17 cellular contexts compared by ENCODE assay signal in the genomic region with DNA sequence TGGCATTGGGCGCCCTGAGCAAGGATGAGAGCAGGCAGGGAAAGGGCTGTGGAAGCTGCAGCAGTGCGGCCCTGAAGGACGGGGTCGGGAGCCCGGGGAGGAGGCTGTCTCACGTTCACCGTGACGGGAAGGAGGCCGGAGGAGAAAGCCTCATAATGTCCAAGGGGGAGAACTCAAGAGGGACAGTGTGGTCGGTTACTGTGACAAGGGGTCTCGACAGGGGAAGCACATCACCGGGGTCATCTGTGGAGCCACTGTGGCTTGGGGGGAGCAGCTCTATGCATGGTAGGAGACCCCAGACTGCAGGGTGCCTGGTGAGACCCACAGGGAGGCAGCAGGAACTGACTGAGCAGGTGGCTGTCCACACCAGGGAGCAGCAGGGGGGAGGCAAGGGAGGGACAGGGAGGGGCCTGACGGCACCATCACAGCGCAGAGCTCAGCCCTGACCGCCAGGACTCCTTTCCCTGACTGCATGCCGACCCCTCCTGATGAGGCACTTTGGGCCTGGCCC.
DNase-seq lines count a peak whose midpoint lies in the region; ATAC-seq and TF ChIP-seq lines count a peak whose summit lies in the region.
"Had no signal": no experiment of that assay in that cellular context is flagged by ENCODE, and none has a peak within 500 bp of the region (broad histone marks: within the 10 kb centered on the region; RNA-seq: fewer than 3 reads in every experiment).

No MANE protein-coding gene starts in this region.

- H3K27ac Mint-ChIP-seq in Caco-2 (ENCODE audit: unreplicated experiment) (peak overlapping the region; percentile 46), nephron (peak overlapping the region; percentile 6 to 65 (median 21))
- H3K27ac Mint-ChIP-seq in activated T-helper 17 cell treated with anti-CD3 and anti-CD28 coated beads, Interleukin-2, amount 50 U/mL, for 72 hours: peak overlapping the region; percentile 83

- H3K4me3 Mint-ChIP-seq in Caco-2 (ENCODE audit: unreplicated experiment) (no peak overlapping the region), nephron (no peak overlapping the region)
- no peak overlapping the region for H3K4me3 Mint-ChIP-seq in activated T-helper 17 cell treated with anti-CD3 and anti-CD28 coated beads, Interleukin-2, amount 50 U/mL, for 72 hours

- TF ChIP-seq CTCF in Caco-2 (IDR thresholded peaks at IDR 0.05; ENCODE audit: insufficient read depth in 1 of 2, low read depth in 1 of 2, low read length in 1 of 2, severe bottlenecking in 1 of 2, unreplicated experiment in 1 of 2) (no peak), nephron (IDR thresholded peaks at IDR 0.05; ENCODE audit: unreplicated experiment in 3 of 3) (no peak), tibial nerve (IDR thresholded peaks at IDR 0.05) (no peak)

- H3K9me3 Mint-ChIP-seq in Caco-2 (ENCODE audit: unreplicated experiment): no peaks in the 10 kb centered on the region
- no peaks in the 10 kb centered on the region for H3K9me3 Mint-ChIP-seq in activated T-helper 17 cell treated with anti-CD3 and anti-CD28 coated beads, Interleukin-2, amount 50 U/mL, for 72 hours
- H3K9me3 Mint-ChIP-seq in nephron: no peaks in the 10 kb centered on the region
- H3K9me3 Mint-ChIP-seq: naive B cell had no signal

- H3K27me3 ChIP-seq in Caco-2 (replicated peaks; ENCODE audit: control insufficient read depth, insufficient read depth, low read length) (no peaks in the 10 kb centered on the region), tibial nerve (no peaks in the 10 kb centered on the region)
- H3K27me3 ChIP-seq: ascending aorta, left lung, SJSA1 had no signal

- TF ChIP-seq POLR2A in tibial nerve (IDR thresholded peaks at IDR 0.05): no peak

- WGBS in tibial nerve, 2 donors: 88 to 92% methylated on average over 16 of the region's 16 CpGs

- POLR2A ChIA-PET in Caco-2 (lab: Charles Lee): no interaction called here

- peak; percentile 80 to 85 for DNase-seq in NCI-H524 (lab: John Stamatoyannopoulos, UW)
- DNase-seq in NCI-H524 treated with DMSO at 0.1 percent for 48 hours (lab: John Stamatoyannopoulos, UW): no peak
- no peak for DNase-seq in Caco-2
- DNase-seq in tibial nerve (ENCODE audit: low spot score in 2 of 2): no peak
- DNase-seq in retina: no peak
- no peak for DNase-seq in stimulated activated CD8-positive, alpha-beta memory T cell treated with anti-CD3 and anti-CD28 coated beads, Interleukin-4, amount 100 ng/mL, for 48 hours
- DNase-seq: dermis blood vessel endothelial cell; naive B cell; stimulated activated CD4-positive, alpha-beta T cell treated with anti-CD3 and anti-CD28 coated beads, Interleukin-4, amount 100 ng/mL, for 1 hour had no signal

- CTCF ChIA-PET in Caco-2 (lab: Charles Lee): interaction anchor here (0.6 kb wide), 1 partner anchor 146 kb away, joined by 4 read pairs; no protein-coding TSS in a partner anchor

- no peaks in the 10 kb centered on the region for H3K27me3 Mint-ChIP-seq in Caco-2 (ENCODE audit: insufficient read depth, unreplicated experiment)
- H3K27me3 Mint-ChIP-seq in activated T-helper 17 cell treated with anti-CD3 and anti-CD28 coated beads, Interleukin-2, amount 50 U/mL, for 72 hours: no peaks in the 10 kb centered on the region
- no peaks in the 10 kb centered on the region for H3K27me3 Mint-ChIP-seq in nephron (ENCODE audit: low read depth)
- H3K27me3 Mint-ChIP-seq: naive B cell had no signal

- no peaks in the 10 kb centered on the region for H3K9me3 ChIP-seq in Caco-2
- H3K9me3 ChIP-seq in tibial nerve: no peaks in the 10 kb centered on the region
- H3K9me3 ChIP-seq: A549, ascending aorta, left lung, SJSA1 had no signal

- H3K4me1 Mint-ChIP-seq in Caco-2 (ENCODE audit: low read depth, unreplicated experiment) (peaks cover 13% of the 10 kb centered on the region), nephron (peaks cover 53% of the 10 kb centered on the region)
- peaks cover 2% of the 10 kb centered on the region for H3K4me1 Mint-ChIP-seq in activated T-helper 17 cell treated with anti-CD3 and anti-CD28 coated beads, Interleukin-2, amount 50 U/mL, for 72 hours

- intact Hi-C loops in Caco-2 (cut with micrococcal nuclease; ENCODE audit: unreplicated experiment): no loop called here

- TF ChIP-seq EP300 in tibial nerve (IDR thresholded peaks at IDR 0.05): no peak

- ATAC-seq in activated T-helper 17 cell treated with anti-CD3 and anti-CD28 coated beads, Interleukin-2, amount 50 U/mL, for 72 hours (replicated peaks): no peak
- ATAC-seq: A549, left lung, sciatic nerve had no signal

- H3K36me3 Mint-ChIP-seq in Caco-2 (ENCODE audit: insufficient read depth, unreplicated experiment) (peaks cover 41% of the 10 kb centered on the region), nephron (ENCODE audit: low read depth) (peaks cover 9% of the 10 kb centered on the region)
- H3K36me3 Mint-ChIP-seq in activated T-helper 17 cell treated with anti-CD3 and anti-CD28 coated beads, Interleukin-2, amount 50 U/mL, for 72 hours (ENCODE audit: low read depth): peaks cover 24% of the 10 kb centered on the region
- H3K36me3 Mint-ChIP-seq: naive B cell had no signal

- no TSS peak for BruUV-seq in Caco-2 (replicated peaks; lab: Mats Ljungman, UMichigan)

- peaks cover 13% of the 10 kb centered on the region for H3K4me1 ChIP-seq in Caco-2
- peaks cover 0 to 18% (median 4%) of the 10 kb centered on the region in 4 donors for H3K4me1 ChIP-seq in tibial nerve

- no peak overlapping the region for H3K4me3 ChIP-seq in Caco-2 (ENCODE audit: low read depth, low read length)
- no peak overlapping the region for H3K4me3 ChIP-seq in tibial nerve
- H3K4me3 ChIP-seq: A549, ascending aorta, left lung, SJSA1 had no signal

- no peak overlapping the region for H3K27ac ChIP-seq in tibial nerve
- H3K27ac ChIP-seq: A549, ascending aorta, left lung, SJSA1, VCaP had no signal

- H3K36me3 ChIP-seq in Caco-2 (ENCODE audit: control insufficient read depth, insufficient read depth, low read length): no peaks in the 10 kb centered on the region; the same call in none of the 2 replicates
- H3K36me3 ChIP-seq in tibial nerve: peaks cover 0 to 31% (median 0%) of the 10 kb centered on the region in 3 donors

Comparison
In these comparisons a context has a peak if more than half of its experiments do, and no peak if none do; other contexts are left out.
1. DNase-seq: peak in NCI-H524 (2 of 2); none in NCI-H524 treated with DMSO at 0.1 percent for 48 hours (single experiment), Caco-2 (0 of 2), tibial nerve (0 of 2), retina (single experiment) and stimulated activated CD8-positive, alpha-beta memory T cell treated with anti-CD3 and anti-CD28 coated beads, Interleukin-4, amount 100 ng/mL, for 48 hours (single experiment).
2. H3K27ac Mint-ChIP-seq: peak in every context shown above with its lines; median percentile 83 in activated T-helper 17 cell treated with anti-CD3 and anti-CD28 coated beads, Interleukin-2, amount 50 U/mL, for 72 hours; 46 in Caco-2; 21 in nephron.